ENCODE assay signal across 8 cellular contexts in the genomic region with DNA sequence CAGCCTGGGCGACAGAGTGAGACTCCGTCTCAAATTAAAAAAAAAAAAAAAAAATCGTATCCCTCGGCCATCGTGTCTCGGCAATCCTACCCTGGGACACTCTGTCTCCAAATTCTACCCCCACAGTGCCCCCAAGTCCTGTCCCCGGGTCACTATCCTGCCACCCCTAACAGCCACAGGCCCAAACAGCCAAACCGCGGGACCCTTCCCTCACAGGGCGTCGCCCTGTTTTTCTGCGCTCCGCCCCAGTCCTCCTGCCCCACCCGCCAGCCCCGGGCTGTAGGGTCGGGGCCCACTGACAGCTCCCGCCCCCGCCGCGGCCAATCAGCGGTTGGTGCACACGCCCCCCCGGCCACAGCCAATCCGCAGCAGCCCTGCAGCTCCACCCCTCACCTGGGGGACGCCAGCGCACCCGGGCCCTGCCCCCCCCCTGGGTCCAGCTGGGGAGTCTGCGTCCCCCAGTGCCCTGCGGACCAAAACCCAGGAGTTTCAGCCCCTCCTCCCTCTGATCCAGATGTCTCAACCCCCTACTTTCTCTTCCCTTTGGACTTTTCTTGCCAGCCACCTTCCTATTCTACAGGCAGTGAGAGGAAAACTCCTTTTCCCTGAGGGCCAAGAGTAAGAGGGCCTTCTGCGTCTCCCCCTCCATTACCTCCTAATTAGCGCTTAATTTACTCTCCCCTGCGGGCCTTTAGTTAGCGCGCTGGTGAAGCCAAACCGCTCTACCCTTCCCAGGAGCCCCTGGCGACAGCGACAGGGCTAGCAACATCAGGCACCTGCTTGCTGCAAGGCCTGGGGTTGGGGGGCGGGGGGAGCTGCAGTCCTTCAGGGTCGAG. TPM values are rescaled to one million over a fixed set of nuclear protein-coding genes. Genes with fewer than 3 reads are reported as not detected.
A peak's percentile ranks its signal among the peaks of the same experiment; 100 is the strongest.
DNase-seq lines count a peak whose midpoint lies in the region; ATAC-seq and TF ChIP-seq lines count a peak whose summit lies in the region.

No MANE protein-coding gene starts in this region.

- peaks cover 1% of the 10 kb centered on the region for H3K36me3 Mint-ChIP-seq in mesothelial cell of epicardium

- H3K27ac Mint-ChIP-seq in mesothelial cell of epicardium, result peak overlapping the region; percentile 95

- no peaks in the 10 kb centered on the region for H3K9me3 Mint-ChIP-seq in mesothelial cell of epicardium

- TF ChIP-seq CTCF in epithelial cell of esophagus (IDR thresholded peaks at IDR 0.05; ENCODE audit: insufficient read depth, low read depth, low read length, missing control alignments) (peak; percentile 7), mesothelial cell of epicardium (IDR thresholded peaks at IDR 0.05; ENCODE audit: unreplicated experiment) (no peak)

- ATAC-seq in HG03039 (IDR thresholded peaks at IDR 0.05; ENCODE audit: unreplicated experiment) (peak; percentile 40), HG03520 (IDR thresholded peaks at IDR 0.05; ENCODE audit: unreplicated experiment) (no peak)

- peaks cover 19% of the 10 kb centered on the region for H3K4me1 Mint-ChIP-seq in mesothelial cell of epicardium

- H3K4me3 ChIP-seq in epithelial cell of esophagus (ENCODE audit: low read length), result peak overlapping the region; percentile 22

- H3K4me3 Mint-ChIP-seq in mesothelial cell of epicardium, result peak overlapping the region; percentile 67

- DNase-seq in GM03348 (ENCODE audit: low spot score) (peak; percentile 95), NCI-H748 (lab: John Stamatoyannopoulos, UW; ENCODE audit: unreplicated experiment) (peak; percentile 96), activated T-cell treated with anti-CD3 and anti-CD28 coated beads for 24 hours (ENCODE audit: low read depth) (peak; percentile 47), epithelial cell of esophagus (ENCODE audit: low read depth) (peak; percentile 72), mesothelial cell of epicardium (ENCODE audit: low spot score in 2 of 2, unreplicated experiment in 2 of 2) (peak; percentile 48 to 66)
- DNase-seq in stimulated activated CD8-positive, alpha-beta memory T cell treated with anti-CD3 and anti-CD28 coated beads, Interleukin-7, amount 100 ng/mL, for 48 hours (ENCODE audit: extremely low read depth in 1 of 2, low read depth in 1 of 2), result peak; percentile 49 to 74

- no peaks in the 10 kb centered on the region for H3K27me3 Mint-ChIP-seq in mesothelial cell of epicardium (ENCODE audit: low read depth)

RNA-seq across cellular contexts. Expression of a gene that starts 1.5 kb away (rescaled TPM):
- total RNA-seq in mesothelial cell of epicardium, result 45.3 to 47.3 TPM (median 45.7 TPM) in 3 replicates

RNA-seq across cellular contexts. Expression of a gene that starts 24.0 kb away (rescaled TPM):
- total RNA-seq in mesothelial cell of epicardium, result 22.9 to 29.6 TPM (median 27.1 TPM) in 3 replicates

RNA-seq across cellular contexts. Expression of a gene that starts 56.1 kb away (rescaled TPM):
- 25.7 to 28.6 TPM (median 26.9 TPM) in 3 replicates for total RNA-seq in mesothelial cell of epicardium

RNA-seq across cellular contexts. Expression of a gene that starts 57.0 kb away (rescaled TPM):
- not detected in 3 replicates for total RNA-seq in mesothelial cell of epicardium

RNA-seq across cellular contexts. Expression of a gene that starts 59.9 kb away (rescaled TPM):
- 3.5 to 4.4 TPM (median 4.3 TPM) in 3 replicates for total RNA-seq in mesothelial cell of epicardium
